25 cellular contexts compared by ENCODE assay signal in genomic region chr9:134988706-134989105, GRCh38.
"Had no signal": no experiment of that assay in that cellular context is flagged by ENCODE, and none has a peak within 500 bp of the region (broad histone marks: within the 10 kb centered on the region; RNA-seq: fewer than 3 reads in every experiment).

No MANE protein-coding gene starts in this region.

- ATAC-seq: foreskin keratinocyte; gastroesophageal sphincter; heart left ventricle; left ventricle myocardium superior; naive thymus-derived CD4-positive, alpha-beta T cell; stimulated activated naive B cell treated with anti-CD40 and anti-IgM and Interleukin-4, amounts not matched to agents 10 μg/mL and 1 μg/mL and 100 μg/mL, for 72 hours had no signal

- H3K4me3 ChIP-seq: coronary artery, esophagus muscularis mucosa, gastroesophageal sphincter, heart left ventricle, lung, prostate gland, right atrium auricular region, skin epidermis had no signal

- DNase-seq: dermis blood vessel endothelial cell; effector memory CD4-positive, alpha-beta T cell; foreskin keratinocyte; hippocampal formation; immature natural killer cell; islet precursor cell; left ventricle myocardium superior; naive thymus-derived CD4-positive, alpha-beta T cell; nucleus accumbens; stimulated activated CD4-positive, alpha-beta T cell treated with anti-CD3 and anti-CD28 coated beads, Interleukin-15, amount 100 ng/mL, for 24 hours; stimulated activated CD4-positive, alpha-beta T cell treated with anti-CD3 and anti-CD28 coated beads, Interleukin-2, amount 100 ng/mL, for 48 hours; stimulated activated naive B cell treated with anti-CD40 and anti-IgM and Interleukin-4, amounts not matched to agents 10 μg/mL and 1 μg/mL and 100 μg/mL, for 72 hours; trophoblast cell had no signal

- H3K27ac Mint-ChIP-seq: immature natural killer cell; memory B cell; mesothelial cell of epicardium; naive thymus-derived CD4-positive, alpha-beta T cell; stimulated activated naive B cell treated with anti-CD40 and anti-IgM and Interleukin-4, amounts not matched to agents 10 μg/mL and 1 μg/mL and 100 μg/mL, for 72 hours; stimulated activated naive CD8-positive, alpha-beta T cell treated with anti-CD3 and anti-CD28 coated beads, Interleukin-15, Interleukin-2, amounts not matched to agents 100 ng/mL and 50 ng/mL, for 24 hours had no signal

- H3K36me3 ChIP-seq: esophagus muscularis mucosa, gastroesophageal sphincter, heart left ventricle, prostate gland, right atrium auricular region had no signal

- H3K27me3 Mint-ChIP-seq: stimulated activated naive CD8-positive, alpha-beta T cell treated with anti-CD3 and anti-CD28 coated beads, Interleukin-15, Interleukin-2, amounts not matched to agents 100 ng/mL and 50 ng/mL, for 24 hours had no signal

- H3K9me3 ChIP-seq: prostate gland had no signal

- H3K36me3 Mint-ChIP-seq: memory B cell, mesothelial cell of epicardium had no signal

- H3K27ac ChIP-seq: coronary artery, esophagus muscularis mucosa, foreskin keratinocyte, gastroesophageal sphincter, heart left ventricle, prostate gland, right atrium auricular region, skin epidermis had no signal

- H3K4me3 Mint-ChIP-seq: immature natural killer cell; memory B cell; mesothelial cell of epicardium; naive thymus-derived CD4-positive, alpha-beta T cell; neural crest cell; stimulated activated naive B cell treated with anti-CD40 and anti-IgM and Interleukin-4, amounts not matched to agents 10 μg/mL and 1 μg/mL and 100 μg/mL, for 72 hours; stimulated activated naive CD8-positive, alpha-beta T cell treated with anti-CD3 and anti-CD28 coated beads, Interleukin-15, Interleukin-2, amounts not matched to agents 100 ng/mL and 50 ng/mL, for 24 hours had no signal

- H3K27me3 ChIP-seq: foreskin keratinocyte, right atrium auricular region had no signal

- H3K4me1 ChIP-seq: esophagus muscularis mucosa, foreskin keratinocyte, gastroesophageal sphincter, heart left ventricle, prostate gland, right atrium auricular region had no signal

- H3K4me1 Mint-ChIP-seq: immature natural killer cell; memory B cell; mesothelial cell of epicardium; naive thymus-derived CD4-positive, alpha-beta T cell; neural crest cell; stimulated activated naive B cell treated with anti-CD40 and anti-IgM and Interleukin-4, amounts not matched to agents 10 μg/mL and 1 μg/mL and 100 μg/mL, for 72 hours had no signal
